In genomic region chr1:150364231-150365003, GRCh38 we compare ENCODE assay signal across 8 cellular contexts. TPM values are rescaled to one million over a fixed set of nuclear protein-coding genes. Genes with fewer than 3 reads are reported as not detected.
DNase-seq lines count a peak whose midpoint lies in the region; ATAC-seq, FAIRE-seq and TF ChIP-seq lines count a peak whose summit lies in the region.

No MANE protein-coding gene starts in this region.

- intact Hi-C loops in HepG2 (cut with micrococcal nuclease; ENCODE audit: unreplicated experiment) = loop anchor here (2.0 to 5.0 kb wide), 2 partner anchors 46 to 68 kb away; no protein-coding TSS in a partner anchor

- TF ChIP-seq EP300 in HepG2 (IDR thresholded peaks at IDR 0.05; ENCODE audit: low read depth in 2 of 2, low read length in 2 of 2) = no peak
- TF ChIP-seq EP300 in HepG2 (CRISPR knock-in tag; IDR thresholded peaks at IDR 0.05; ENCODE audit: borderline replicate concordance) = no peak

- no TSS peak for BruUV-seq in HepG2 (replicated peaks; lab: Mats Ljungman, UMichigan)

- H3K4me1 ChIP-seq in HepG2 (ENCODE audit: insufficient read depth, low read length) = peaks cover 42% of the 10 kb centered on the region

- H2AFZ ChIP-seq in HepG2 (ENCODE audit: low read length) = no peak overlapping the region

- ATAC-seq in HG03432 (IDR thresholded peaks at IDR 0.05; ENCODE audit: unreplicated experiment) = peak; percentile 32
- ATAC-seq in HepG2 = peak; percentile 74
- ATAC-seq in GM18861 (IDR thresholded peaks at IDR 0.05; ENCODE audit: unreplicated experiment) = no peak

- no peaks in the 10 kb centered on the region for H3K36me3 ChIP-seq in HepG2 (replicated peaks in 1 of 2; ENCODE audit: control insufficient read depth in 1 of 2, insufficient read depth in 2 of 2, low read length in 2 of 2)

- H3K9me3 Mint-ChIP-seq in activated CD4-positive, alpha-beta T cell treated with anti-CD3 and anti-CD28 coated beads, Interleukin-2, amount 10 ng/mL, durations not matched to agents 7 days and 5 days = no peaks in the 10 kb centered on the region

- TF ChIP-seq RAD21 in HepG2 (CRISPR knock-in tag; IDR thresholded peaks at IDR 0.05) = peak; percentile 17; the same call in 1 of the 2 replicates

- peaks cover 35% of the 10 kb centered on the region for H3K4me1 Mint-ChIP-seq in activated CD4-positive, alpha-beta T cell treated with anti-CD3 and anti-CD28 coated beads, Interleukin-2, amount 10 ng/mL, durations not matched to agents 7 days and 5 days

- peak; percentile 61 for TF ChIP-seq POLR2A in GM15510 (IDR thresholded peaks at IDR 0.05; ENCODE audit: borderline replicate concordance, extremely low read depth, insufficient read length)
- TF ChIP-seq POLR2A in HepG2 (IDR thresholded peaks at IDR 0.05; ENCODE audit: insufficient read depth in 1 of 2, low read depth in 2 of 2, low read length in 2 of 2) = peak; percentile 62 to 70

- peaks cover 48% of the 10 kb centered on the region for H3K79me2 ChIP-seq in HepG2 (ENCODE audit: insufficient read depth, low read length)

- peaks cover 30% of the 10 kb centered on the region for H3K36me3 Mint-ChIP-seq in activated CD4-positive, alpha-beta T cell treated with anti-CD3 and anti-CD28 coated beads, Interleukin-2, amount 10 ng/mL, durations not matched to agents 7 days and 5 days (ENCODE audit: low read depth)

- no peaks in the 10 kb centered on the region for H3K27me3 Mint-ChIP-seq in activated CD4-positive, alpha-beta T cell treated with anti-CD3 and anti-CD28 coated beads, Interleukin-2, amount 10 ng/mL, durations not matched to agents 7 days and 5 days

- H3K9ac ChIP-seq in HepG2 (ENCODE audit: insufficient read depth, low read depth, low read length) = peak overlapping the region; percentile 98

- peak overlapping the region; percentile 94 for H3K4me2 ChIP-seq in HepG2 (ENCODE audit: low read depth, low read length)

- TF ChIP-seq CTCF in coronary artery (IDR thresholded peaks at IDR 0.05) (no peak), HepG2 (CRISPR knock-in tag; IDR thresholded peaks at IDR 0.05) (no peak)

- H3K27ac ChIP-seq in coronary artery = peak overlapping the region; percentile 96 to 99
- peak overlapping the region; percentile 100 for H3K27ac ChIP-seq in HepG2 (ENCODE audit: extremely low read length, insufficient read depth, low read length)

- 1% methylated on average over 25 of the region's 50 CpGs for WGBS in HepG2 (ENCODE audit: low lambda C conversion rate)

- H3K27ac Mint-ChIP-seq in activated CD4-positive, alpha-beta T cell treated with anti-CD3 and anti-CD28 coated beads, Interleukin-2, amount 10 ng/mL, durations not matched to agents 7 days and 5 days = peak overlapping the region; percentile 98

- no peaks in the 10 kb centered on the region for H3K9me3 ChIP-seq in HepG2 (ENCODE audit: low read length)

- CTCF ChIA-PET in activated CD4-positive, alpha-beta T cell treated with anti-CD3 and anti-CD28 coated beads, Interleukin-2, amount 10 ng/mL, durations not matched to agents 7 days and 5 days (lab: Charles Lee) = interaction anchor here (0.9 to 1.7 kb wide), 8 partner anchors 9 to 476 kb away, joined by 3 to 8 read pairs (median 4); partner anchors contain the start of gene FALEC
- CTCF ChIA-PET in HepG2 (lab: Yijun Ruan, JAX; ENCODE audit: low intra/inter-chr PET ratio, low total read pairs) = no interaction called here

- no peaks in the 10 kb centered on the region; a peak in 1 of 5 replicates for H3K27me3 ChIP-seq in HepG2 (ENCODE audit: control insufficient read depth in 1 of 2, insufficient read depth in 2 of 2, low read length in 2 of 2)

- in situ Hi-C loops in HepG2 (cut with HindIII; ENCODE audit: extremely low pct_ligation_motif_present, low pct_unique_long_range_greater_than_20kb) = loop anchor here (10.0 kb wide), 1 partner anchor 50 kb away; no protein-coding TSS in a partner anchor

- H4K20me1 ChIP-seq in HepG2 (ENCODE audit: insufficient read depth, low read length) = peaks cover 13% of the 10 kb centered on the region; the same call in 1 of the 2 replicates

- H3K4me3 ChIP-seq in coronary artery = peak overlapping the region; percentile 69
- peak overlapping the region; percentile 75 to 97 (median 95) for H3K4me3 ChIP-seq in HepG2 (replicated peaks in 1 of 3; ENCODE audit: insufficient read depth in 1 of 3, low read depth in 2 of 3, low read length in 3 of 3)

- POLR2A ChIA-PET in activated CD4-positive, alpha-beta T cell treated with anti-CD3 and anti-CD28 coated beads, Interleukin-2, amount 10 ng/mL, durations not matched to agents 7 days and 5 days (lab: Charles Lee) = interaction anchor here (0.6 to 1.0 kb wide), 2 partner anchors 10 to 65 kb away, joined by 4 to 6 read pairs; no protein-coding TSS in a partner anchor
- POLR2A ChIA-PET in HepG2 (lab: Yijun Ruan, JAX) = interaction anchor here (0.6 to 3.4 kb wide), 32 partner anchors 9 to 215 kb away, joined by 3 to 27 read pairs (median 6); partner anchors contain the start of genes APH1A, C1orf54, CA14 and FALEC

- H3K4me3 Mint-ChIP-seq in activated CD4-positive, alpha-beta T cell treated with anti-CD3 and anti-CD28 coated beads, Interleukin-2, amount 10 ng/mL, durations not matched to agents 7 days and 5 days = peak overlapping the region; percentile 97

- no peak for FAIRE-seq in HepG2 (lab: Jason Lieb, UNC)

- DNase-seq in NCI-H524 treated with DMSO at 0.1 percent for 48 hours (lab: John Stamatoyannopoulos, UW) (peak; percentile 38), coronary artery (ENCODE audit: low spot score) (peak; percentile 90), HepG2 (ENCODE audit: low spot score) (peak; percentile 72)
- DNase-seq in activated CD4-positive, alpha-beta T cell treated with anti-CD3 and anti-CD28 coated beads, Interleukin-2, amount 10 ng/mL, durations not matched to agents 7 days and 5 days = peak; percentile 80
- peak; percentile 66 for DNase-seq in stimulated activated CD4-positive, alpha-beta T cell treated with anti-CD3 and anti-CD28 coated beads, Interleukin-2, amount 100 ng/mL, for 4 hours (ENCODE audit: low read depth)

TF ChIP-seq in HepG2, 621 proteins besides CTCF, POLR2A, EP300 and RAD21 (continues in another document):
- TF ChIP-seq ZNF572 (CRISPR knock-in tag; IDR thresholded peaks at IDR 0.05) (no peak), ZNF614 (CRISPR knock-in tag; IDR thresholded peaks at IDR 0.05; ENCODE audit: borderline replicate concordance) (peak; percentile 43; the same call in 1 of the 2 replicates)

RNA-seq across cellular contexts. Expression of gene RPRD2, which starts 0.5 kb away (rescaled TPM):
- total RNA-seq in activated CD4-positive, alpha-beta T cell treated with anti-CD3 and anti-CD28 coated beads, Interleukin-2, amount 10 ng/mL, durations not matched to agents 7 days and 5 days = 10 to 100 TPM; 36.4 to 43.6 TPM
- total RNA-seq in HepG2 (2016; rRNA removed; fragmentation: Illumina TruSeq; extraction: Trizol) = 8.0 and 12.2 TPM in 2 replicates
- 4.7 and 5.9 TPM in 2 replicates for total RNA-seq in HepG2 (2016; cell fraction: cytosol; rRNA removed; fragmentation: Illumina TruSeq; extraction: Trizol; ENCODE audit: low read depth)
- total RNA-seq in HepG2 (2016; cell fraction: insoluble cytoplasmic fraction; rRNA removed; fragmentation: Illumina TruSeq; extraction: Trizol) = 7.4 and 10.7 TPM in 2 replicates
- total RNA-seq in HepG2 (2016; cell fraction: membrane; rRNA removed; fragmentation: Illumina TruSeq; extraction: Trizol) = 5.9 and 6.6 TPM in 2 replicates
- 14.7 and 15.3 TPM in 2 replicates for total RNA-seq in HepG2 (2016; cell fraction: nucleus; rRNA removed; fragmentation: Illumina TruSeq; extraction: Trizol)
- 8.8 and 8.9 TPM in 2 replicates for polyA plus RNA-seq in HepG2 (2011; rRNA removed)
- 4.3 and 5.0 TPM in 2 replicates for polyA plus RNA-seq in HepG2 (2011; cell fraction: cytosol; rRNA removed)
- 8.2 and 8.6 TPM in 2 replicates for polyA plus RNA-seq in HepG2 (2011; cell fraction: nucleus; rRNA removed)
- 8.0 and 10.3 TPM in 2 replicates for polyA plus RNA-seq in HepG2 (2012)
- polyA plus RNA-seq in HepG2 (2016; cell fraction: cytosol; fragmentation: Illumina TruSeq; extraction: Trizol; ENCODE audit: low read depth) = 0.62 and 0.84 TPM in 2 replicates
- polyA plus RNA-seq in HepG2 (2016; cell fraction: insoluble cytoplasmic fraction; fragmentation: Illumina TruSeq; extraction: Trizol; ENCODE audit: low read depth) = 12.1 and 15.1 TPM in 2 replicates
- 2.4 and 3.2 TPM in 2 replicates for polyA plus RNA-seq in HepG2 (2016; cell fraction: membrane; fragmentation: Illumina TruSeq; extraction: Trizol; ENCODE audit: low read depth)
- polyA plus RNA-seq in HepG2 (2016; cell fraction: nucleus; fragmentation: Illumina TruSeq; extraction: Trizol; ENCODE audit: insufficient read depth, low read depth) = 11.6 and 13.0 TPM in 2 replicates
- 10.8 and 24.5 TPM in 2 replicates for polyA minus RNA-seq in HepG2 (2011; rRNA and poly(A)+ RNA removed; ENCODE audit: low replicate concordance)
- polyA minus RNA-seq in HepG2 (2011; cell fraction: cytosol; rRNA and poly(A)+ RNA removed) = 8.4 and 10.9 TPM in 2 replicates
- 25.5 and 29.1 TPM in 2 replicates for polyA minus RNA-seq in HepG2 (2011; cell fraction: nucleus; rRNA and poly(A)+ RNA removed)

RNA-seq across cellular contexts. Expression of gene PRPF3, which starts 43.1 kb away (rescaled TPM):
- total RNA-seq in activated CD4-positive, alpha-beta T cell treated with anti-CD3 and anti-CD28 coated beads, Interleukin-2, amount 10 ng/mL, durations not matched to agents 7 days and 5 days = 10 to 100 TPM; 83.2 to 87.7 TPM
- total RNA-seq in HepG2 (2016; rRNA removed; fragmentation: Illumina TruSeq; extraction: Trizol) = 34.2 and 45.9 TPM in 2 replicates
- 11.3 and 14.3 TPM in 2 replicates for total RNA-seq in HepG2 (2016; cell fraction: cytosol; rRNA removed; fragmentation: Illumina TruSeq; extraction: Trizol; ENCODE audit: low read depth)
- total RNA-seq in HepG2 (2016; cell fraction: insoluble cytoplasmic fraction; rRNA removed; fragmentation: Illumina TruSeq; extraction: Trizol) = 32.2 and 43.7 TPM in 2 replicates
- total RNA-seq in HepG2 (2016; cell fraction: membrane; rRNA removed; fragmentation: Illumina TruSeq; extraction: Trizol) = 18.1 and 19.5 TPM in 2 replicates
- 55.9 and 61.0 TPM in 2 replicates for total RNA-seq in HepG2 (2016; cell fraction: nucleus; rRNA removed; fragmentation: Illumina TruSeq; extraction: Trizol)
- 20.1 and 23.0 TPM in 2 replicates for polyA plus RNA-seq in HepG2 (2011; rRNA removed)
- 8.6 and 10.4 TPM in 2 replicates for polyA plus RNA-seq in HepG2 (2011; cell fraction: cytosol; rRNA removed)
- polyA plus RNA-seq in HepG2 (2011; cell fraction: nucleus; rRNA removed) = 46.3 and 59.7 TPM in 2 replicates
- polyA plus RNA-seq in HepG2 (2012) = 24.5 and 33.4 TPM in 2 replicates
- 6.5 TPM in 2 replicates for polyA plus RNA-seq in HepG2 (2016; cell fraction: cytosol; fragmentation: Illumina TruSeq; extraction: Trizol; ENCODE audit: low read depth)
- polyA plus RNA-seq in HepG2 (2016; cell fraction: insoluble cytoplasmic fraction; fragmentation: Illumina TruSeq; extraction: Trizol; ENCODE audit: low read depth) = 27.7 and 29.0 TPM in 2 replicates
- 8.1 and 8.9 TPM in 2 replicates for polyA plus RNA-seq in HepG2 (2016; cell fraction: membrane; fragmentation: Illumina TruSeq; extraction: Trizol; ENCODE audit: low read depth)
- 89.8 and 101 TPM in 2 replicates for polyA plus RNA-seq in HepG2 (2016; cell fraction: nucleus; fragmentation: Illumina TruSeq; extraction: Trizol; ENCODE audit: insufficient read depth, low read depth)
- 19.2 and 49.0 TPM in 2 replicates for polyA minus RNA-seq in HepG2 (2011; rRNA and poly(A)+ RNA removed; ENCODE audit: low replicate concordance)
- polyA minus RNA-seq in HepG2 (2011; cell fraction: cytosol; rRNA and poly(A)+ RNA removed) = 8.1 and 9.0 TPM in 2 replicates
- polyA minus RNA-seq in HepG2 (2011; cell fraction: nucleus; rRNA and poly(A)+ RNA removed) = 58.8 and 75.6 TPM in 2 replicates

Comparison
In these comparisons a context has a peak if more than half of its experiments do, and no peak if none do; other contexts are left out.
1. DNase-seq: peak in every context shown above with its lines; median percentile 90 in coronary artery; 80 in activated CD4-positive, alpha-beta T cell treated with anti-CD3 and anti-CD28 coated beads, Interleukin-2, amount 10 ng/mL, durations not matched to agents 7 days and 5 days; 72 in HepG2; 66 in stimulated activated CD4-positive, alpha-beta T cell treated with anti-CD3 and anti-CD28 coated beads, Interleukin-2, amount 100 ng/mL, for 4 hours; 38 in NCI-H524 treated with DMSO at 0.1 percent for 48 hours.